8 cellular contexts compared by ENCODE assay signal in the genomic region with DNA sequence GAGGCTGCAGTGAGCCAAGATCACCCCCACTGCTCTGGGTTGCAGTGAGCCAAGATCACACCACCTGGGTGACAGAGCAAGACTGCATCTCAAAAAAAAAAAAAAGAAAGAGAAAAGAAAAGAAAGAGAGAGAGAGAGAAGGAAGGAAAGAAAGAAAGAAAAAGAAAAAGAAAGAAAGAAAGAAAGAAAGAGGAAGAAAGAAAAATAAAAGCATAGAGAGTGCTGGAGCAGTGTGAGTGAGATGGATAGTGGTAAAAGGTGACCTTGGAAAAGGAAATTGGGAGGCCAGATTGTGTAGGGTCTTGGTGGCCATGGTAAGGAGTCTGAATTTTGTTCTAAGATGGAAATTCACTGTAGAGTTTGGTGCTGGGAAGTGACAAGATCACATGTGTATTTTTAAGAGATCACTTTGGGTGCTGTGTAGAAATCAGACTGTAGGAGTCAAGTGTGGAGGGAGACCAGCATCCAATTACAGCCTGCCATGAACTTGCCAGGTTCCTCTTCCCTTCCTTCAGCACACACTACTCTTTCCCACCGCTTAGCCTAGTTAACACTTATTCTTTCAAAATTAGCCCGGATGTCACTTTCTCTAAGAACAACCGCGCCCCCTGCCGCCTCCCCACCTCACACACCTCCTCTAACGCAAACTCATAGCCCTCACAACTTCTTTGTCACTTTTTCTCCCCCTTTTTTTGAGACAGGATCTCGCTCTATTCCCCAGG. TPM values are rescaled to one million over a fixed set of nuclear protein-coding genes. Genes with fewer than 3 reads are reported as not detected.
DNase-seq lines count a peak whose midpoint lies in the region; ATAC-seq, FAIRE-seq and TF ChIP-seq lines count a peak whose summit lies in the region.

No MANE protein-coding gene starts in this region.

- no peaks in the 10 kb centered on the region for H3K9me3 ChIP-seq in CD4-positive, alpha-beta memory T cell (ENCODE audit: control insufficient read depth in 1 of 2, low read length in 2 of 2)

- peak overlapping the region; percentile 69 for H3K27ac ChIP-seq in CD4-positive, alpha-beta memory T cell (ENCODE audit: low read depth, low read length)

- H3K36me3 ChIP-seq in CD4-positive, alpha-beta memory T cell (ENCODE audit: insufficient read depth, low read length) = no peaks in the 10 kb centered on the region

- H3K4me3 Mint-ChIP-seq in CD4-positive, alpha-beta memory T cell = peak overlapping the region; percentile 78 to 93 (median 88)

- no peak for TF ChIP-seq POLR2A in H54 (IDR thresholded peaks at IDR 0.05; ENCODE audit: low read depth, low read length)

- peak overlapping the region; percentile 80 to 86 for H3K4me3 ChIP-seq in CD4-positive, alpha-beta memory T cell (ENCODE audit: low read length in 2 of 2)
- peak overlapping the region; percentile 78 for H3K4me3 ChIP-seq in choroid plexus epithelial cell (ENCODE audit: low read depth, low read length)

- peak; percentile 76 for TF ChIP-seq CTCF in choroid plexus epithelial cell (conservative IDR thresholded peaks at IDR 0.05; ENCODE audit: low read depth, low read length)

- intact Hi-C loops in CD4-positive, alpha-beta memory T cell (cut with micrococcal nuclease) = loop anchor here (1.0 kb wide), 3 partner anchors 19 to 135 kb away; a partner anchor contains a TSS

- POLR2A ChIA-PET in CD4-positive, alpha-beta memory T cell (lab: Charles Lee; ENCODE audit: partially characterized antibody) = interaction anchor here (1.1 to 3.8 kb wide), 13 partner anchors 15 to 141 kb away, joined by 3 to 89 read pairs (median 7); a partner anchor contains a TSS

- H3K27me3 Mint-ChIP-seq in CD4-positive, alpha-beta memory T cell = no peaks in the 10 kb centered on the region

- FAIRE-seq in H54 (lab: Jason Lieb, UNC) = no peak

- peak; percentile 44 for ATAC-seq in HG03066 (IDR thresholded peaks at IDR 0.05; ENCODE audit: low read depth, unreplicated experiment)
- peak; percentile 46 to 53 for ATAC-seq in activated CD4-positive, CD25-positive, alpha-beta regulatory T cell treated with anti-CD3 and anti-CD28 coated beads, Interleukin-2, amount 50 U/mL, for 24 hours

- no peaks in the 10 kb centered on the region for H3K9me3 Mint-ChIP-seq in CD4-positive, alpha-beta memory T cell

- DNase-seq in CD4-positive, alpha-beta memory T cell = peak; percentile 80 to 90 (median 83)
- DNase-seq in NCI-H446 (lab: John Stamatoyannopoulos, UW) = peak; percentile 71 to 72
- peak; percentile 89 for DNase-seq in choroid plexus epithelial cell (ENCODE audit: low read depth)
- peak; percentile 93 for DNase-seq in left kidney (ENCODE audit: low read depth, low spot score)
- DNase-seq in stimulated activated CD4-positive, alpha-beta T cell treated with anti-CD3 and anti-CD28 coated beads, Interleukin-1b, Interleukin-23, amount 100 ng/mL, for 4 hours (ENCODE audit: low read depth in 2 of 2) = peak; percentile 74 to 91
- DNase-seq in H54 (ENCODE audit: insufficient read length, low spot score) = no peak

- H3K27ac Mint-ChIP-seq in CD4-positive, alpha-beta memory T cell = peak overlapping the region; percentile 77 to 97 (median 93)

- CTCF ChIA-PET in CD4-positive, alpha-beta memory T cell (lab: Charles Lee; ENCODE audit: partially characterized antibody) = interaction anchor here (0.7 to 7.4 kb wide), 16 partner anchors 11 to 135 kb away, joined by 3 to 106 read pairs (median 5); a partner anchor contains a TSS

- peaks cover 0 to 9% of the 10 kb centered on the region in 2 donors for H3K36me3 Mint-ChIP-seq in CD4-positive, alpha-beta memory T cell

- H3K4me1 ChIP-seq in CD4-positive, alpha-beta memory T cell (ENCODE audit: insufficient read depth, low read length) = peaks cover 19% of the 10 kb centered on the region

- H3K27me3 ChIP-seq in CD4-positive, alpha-beta memory T cell (ENCODE audit: insufficient read depth, low read length) = no peaks in the 10 kb centered on the region

- peaks cover 14 to 34% (median 25%) of the 10 kb centered on the region in 4 donors for H3K4me1 Mint-ChIP-seq in CD4-positive, alpha-beta memory T cell

RNA-seq across cellular contexts. Expression of a gene that starts 17.9 kb away (rescaled TPM):
- 10 to 100 TPM; 17.7 to 18.2 TPM for total RNA-seq in CD4-positive, alpha-beta memory T cell
- 10 to 100 TPM; 42.5 to 65.5 TPM for polyA plus RNA-seq in CD4-positive, alpha-beta memory T cell

RNA-seq across cellular contexts. Expression of a gene that starts 18.7 kb away (rescaled TPM):
- total RNA-seq in CD4-positive, alpha-beta memory T cell = 10 to 100 TPM; 30.9 to 33.5 TPM
- 1 to 10 TPM; 6.1 to 6.7 TPM for polyA plus RNA-seq in CD4-positive, alpha-beta memory T cell

RNA-seq across cellular contexts. Expression of a gene that starts 28.9 kb away (rescaled TPM):
- 10 to 100 TPM; 10.5 to 12.2 TPM for total RNA-seq in CD4-positive, alpha-beta memory T cell
- 1 to 10 TPM in 1 of 2 donors, under 1 TPM in 1; 0.50 to 1.8 TPM for polyA plus RNA-seq in CD4-positive, alpha-beta memory T cell

RNA-seq across cellular contexts. Expression of a gene that starts 35.8 kb away (rescaled TPM):
- 100 to 1,000 TPM in 1 of 2 experiments, 10 to 100 TPM in 1; 94.4 to 101 TPM for total RNA-seq in CD4-positive, alpha-beta memory T cell
- 100 to 1,000 TPM; 132 to 160 TPM for polyA plus RNA-seq in CD4-positive, alpha-beta memory T cell

RNA-seq across cellular contexts. Expression of a gene that starts 47.0 kb away (rescaled TPM):
- total RNA-seq in CD4-positive, alpha-beta memory T cell = 100 to 1,000 TPM; 123 to 126 TPM
- polyA plus RNA-seq in CD4-positive, alpha-beta memory T cell = 10 to 100 TPM; 11.4 to 21.5 TPM
